Comparison of ENCODE assay signal across 8 cellular contexts in the genomic region with DNA sequence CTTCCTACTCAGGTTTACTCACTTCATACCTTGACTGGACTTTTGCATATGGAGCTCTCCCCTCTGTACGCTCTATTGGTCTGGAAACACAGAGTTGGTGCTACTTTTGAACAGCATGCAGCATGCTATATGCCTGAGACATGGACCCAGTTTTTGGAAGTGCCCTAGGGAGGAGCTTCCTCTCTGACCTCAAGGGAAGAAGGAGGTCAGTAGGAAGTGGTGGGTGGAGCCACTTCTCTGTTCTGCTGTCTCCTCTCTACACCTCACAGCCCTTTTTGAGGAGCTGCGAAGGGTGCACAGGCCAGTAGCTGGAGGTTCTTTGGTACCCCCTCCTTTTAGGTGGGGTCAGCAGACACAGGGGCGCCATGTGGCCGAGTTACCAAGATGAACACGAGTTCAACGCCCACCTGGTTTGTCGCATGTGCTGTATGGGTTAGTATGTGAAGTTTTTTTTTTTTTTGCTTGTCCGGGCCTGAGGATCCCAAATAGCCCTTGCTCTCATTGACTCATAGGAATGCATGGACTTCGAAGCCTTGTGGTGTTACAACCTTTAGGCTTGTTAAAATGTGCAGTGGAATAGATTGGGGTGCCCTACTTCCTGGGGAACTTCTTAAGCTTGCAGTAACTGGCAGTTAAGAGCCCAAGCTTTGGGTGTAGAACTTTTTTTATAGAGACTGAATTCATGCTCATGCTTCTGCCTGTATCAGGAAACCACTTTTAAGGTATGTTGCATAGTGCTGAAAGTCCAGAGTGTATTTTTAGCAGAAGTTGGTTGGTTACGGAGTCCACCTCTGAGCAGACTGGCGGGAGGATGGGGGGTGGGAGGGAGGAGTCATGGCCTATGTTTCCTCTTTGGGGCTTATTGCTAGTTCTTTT. TPM values are rescaled to one million over a fixed set of nuclear protein-coding genes. Genes with fewer than 3 reads are reported as not detected.
DNase-seq lines count a peak whose midpoint lies in the region; ATAC-seq, FAIRE-seq and TF ChIP-seq lines count a peak whose summit lies in the region.

No MANE protein-coding gene starts in this region.

- TF ChIP-seq CTCF in WTC11 (IDR thresholded peaks at IDR 0.05) (no peak), esophagus muscularis mucosa (IDR thresholded peaks at IDR 0.05) (no peak)

- H3K27me3 ChIP-seq in esophagus muscularis mucosa: no peaks in the 10 kb centered on the region
- H3K27me3 ChIP-seq in small intestine (ENCODE audit: control insufficient read depth in 2 of 2, insufficient read depth in 2 of 2, low read length in 2 of 2): no peaks in the 10 kb centered on the region

- intact Hi-C loops in esophagus muscularis mucosa (cut with DNase I): no loop called here

- DNase-seq in activated gamma-delta T cell treated with Interleukin-2 at 50 U/mL for 16 hours (peak; percentile 41), activated gamma-delta T cell (lab: John Stamatoyannopoulos, UW) (no peak), WTC11 (ENCODE audit: low spot score) (no peak), esophagus muscularis mucosa (ENCODE audit: extremely low spot score) (no peak), small intestine (no peak), A172 (ENCODE audit: low spot score) (no peak), NCI-H2107 treated with DMSO at 0.1 percent for 48 hours (lab: John Stamatoyannopoulos, UW; ENCODE audit: unreplicated experiment) (no peak)

- no peak for TF ChIP-seq EP300 in esophagus muscularis mucosa (IDR thresholded peaks at IDR 0.05)

- H3K27ac ChIP-seq in esophagus muscularis mucosa (replicated peaks in 1 of 4) (peak overlapping the region; percentile 55 to 76 (median 71)), small intestine (ENCODE audit: low read depth in 1 of 2, low read length in 1 of 2) (peak overlapping the region; percentile 71 to 76)

- ATAC-seq in HG03175 (IDR thresholded peaks at IDR 0.05; ENCODE audit: unreplicated experiment): peak; percentile 56
- ATAC-seq in WTC11: peak; percentile 59

- H3K4me3 Mint-ChIP-seq in WTC11: no peak overlapping the region

- no peaks in the 10 kb centered on the region for H3K9me3 Mint-ChIP-seq in WTC11

- peak overlapping the region; percentile 68 for H3K27ac Mint-ChIP-seq in WTC11

- no peaks in the 10 kb centered on the region for H3K27me3 Mint-ChIP-seq in WTC11 (ENCODE audit: low read depth)

- H3K4me3 ChIP-seq in esophagus muscularis mucosa: peak overlapping the region; percentile 9 to 31 (median 19)
- peak overlapping the region in 1 of 2 donors; percentile 26 for H3K4me3 ChIP-seq in small intestine (ENCODE audit: low read depth in 1 of 2, low read length in 2 of 2)

- CTCF ChIA-PET in WTC11 (lab: Charles Lee): interaction anchor here (0.6 to 4.8 kb wide), 7 partner anchors 10 to 184 kb away, joined by 3 to 55 read pairs (median 15); partner anchors contain the start of gene MACF1

- FAIRE-seq in small intestine (lab: Jason Lieb, UNC): no peak

- no peak for TF ChIP-seq POLR2A in esophagus muscularis mucosa (IDR thresholded peaks at IDR 0.05; ENCODE audit: low read depth)

- H3K36me3 ChIP-seq in esophagus muscularis mucosa (no peaks in the 10 kb centered on the region), small intestine (ENCODE audit: control insufficient read depth in 2 of 2, insufficient read depth in 2 of 2, low read length in 2 of 2) (no peaks in the 10 kb centered on the region)

- peaks cover 46% of the 10 kb centered on the region for H3K4me1 Mint-ChIP-seq in WTC11

- H3K36me3 Mint-ChIP-seq in WTC11: no peaks in the 10 kb centered on the region

- POLR2A ChIA-PET in WTC11 (lab: Charles Lee): interaction anchor here (1.5 to 1.6 kb wide), 2 partner anchors 10 to 22 kb away, joined by 3 to 4 read pairs; no protein-coding TSS in a partner anchor

- H3K4me1 ChIP-seq in esophagus muscularis mucosa (peaks cover 71 to 95% (median 90%) of the 10 kb centered on the region in 4 donors), small intestine (ENCODE audit: control insufficient read depth in 2 of 2, insufficient read depth in 1 of 2, low read depth in 1 of 2, low read length in 1 of 2) (peaks cover 16 to 22% of the 10 kb centered on the region in 2 donors)

- WGBS in esophagus muscularis mucosa: 70% methylated on average over 11 of the region's 11 CpGs
- 54 to 72% (median 60%) methylated on average over 11 of the region's 11 CpGs for WGBS in small intestine, 3 donors

- H3K9me3 ChIP-seq in esophagus muscularis mucosa (no peaks in the 10 kb centered on the region), small intestine (ENCODE audit: control insufficient read depth, low read depth) (no peaks in the 10 kb centered on the region)

TF ChIP-seq in WTC11, 78 proteins besides CTCF, POLR2A, EP300 and RAD21:
- no peak for TF ChIP-seq CREB1 (CRISPR knock-in tag; IDR thresholded peaks at IDR 0.05)
- no peak for TF ChIP-seq ZNF263 (CRISPR knock-in tag; IDR thresholded peaks at IDR 0.05; ENCODE audit: low read depth)
- no peak for TF ChIP-seq GABPB1 (CRISPR knock-in tag; IDR thresholded peaks at IDR 0.05)
- no peak for TF ChIP-seq ZNF138 (CRISPR knock-in tag; conservative IDR thresholded peaks at IDR 0.05)
- TF ChIP-seq NR3C1 (CRISPR knock-in tag; conservative IDR thresholded peaks at IDR 0.05; ENCODE audit: low read depth): no peak
- TF ChIP-seq TEAD4 (CRISPR knock-in tag; IDR thresholded peaks at IDR 0.05): no peak

RNA-seq across cellular contexts. Expression of gene MACF1, which starts 10.7 kb away (rescaled TPM):
- total RNA-seq in WTC11 (2021) (214 to 327 TPM (median 222 TPM) in 3 replicates), esophagus muscularis mucosa (100 to 1,000 TPM; 386 to 627 (median 576) TPM)
- 10 to 100 TPM; 18.1 to 47.8 (median 21.3) TPM for polyA plus RNA-seq in small intestine
- 196 and 256 TPM in 2 replicates for total RNA-seq in A172 (2014; rRNA removed; shearing (Covaris generic))
